In the genomic region with DNA sequence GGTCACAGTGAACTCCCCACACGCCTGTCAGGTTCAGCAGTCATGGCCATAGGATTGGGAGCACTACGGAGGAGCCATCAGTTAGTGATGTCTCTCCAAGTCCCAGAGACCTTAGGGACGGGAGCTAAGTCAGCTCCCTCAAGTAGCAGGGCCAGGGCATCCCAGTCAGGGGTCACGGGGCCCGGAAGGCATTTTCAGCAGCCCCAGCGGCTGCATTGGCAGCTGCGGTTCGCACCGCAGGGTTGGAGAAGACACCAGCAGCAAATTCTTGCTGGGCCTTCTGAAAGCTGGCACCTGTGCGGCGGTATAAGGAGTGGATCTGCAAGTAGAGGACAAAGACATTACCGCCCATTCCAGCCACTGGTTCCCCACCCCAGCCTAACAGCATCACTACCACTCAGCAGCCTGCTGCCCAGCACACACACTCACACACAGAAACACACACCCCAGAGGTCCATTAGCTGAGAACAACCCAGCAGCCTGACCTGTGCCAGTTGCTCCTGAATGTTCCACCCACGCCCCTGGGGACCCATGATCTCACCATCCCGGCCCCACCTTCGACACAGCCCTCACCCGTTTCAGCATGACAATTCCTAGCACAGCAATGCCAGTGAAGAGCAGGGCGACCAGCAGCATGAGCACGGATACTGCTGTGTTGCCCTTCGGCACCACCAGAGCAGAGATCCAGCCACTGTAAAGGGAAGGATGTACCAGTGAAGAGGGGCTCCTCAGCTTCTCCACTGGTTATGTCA, we compare ENCODE assay signal across 9 cellular contexts. TPM values are rescaled to one million over a fixed set of nuclear protein-coding genes. Genes with fewer than 3 reads are reported as not detected.
A peak's percentile ranks its signal among the peaks of the same experiment; 100 is the strongest.
DNase-seq lines count a peak whose midpoint lies in the region; ATAC-seq and TF ChIP-seq lines count a peak whose summit lies in the region.
"Had no signal": no experiment of that assay in that cellular context is flagged by ENCODE, and none has a peak within 500 bp of the region (broad histone marks: within the 10 kb centered on the region; RNA-seq: fewer than 3 reads in every experiment).

No MANE protein-coding gene starts in this region.

- H3K27ac ChIP-seq in breast epithelium (peak overlapping the region; percentile 96), tibial nerve (peak overlapping the region; percentile 93 to 99 (median 96))

- no peak for TF ChIP-seq CTCF in breast epithelium (IDR thresholded peaks at IDR 0.05)
- TF ChIP-seq CTCF in tibial nerve (IDR thresholded peaks at IDR 0.05), result no peak

- H3K27ac Mint-ChIP-seq in activated T-cell treated with anti-CD3 and anti-CD28 coated beads, Interleukin-2, amount 50 U/mL, for 24 hours, result peak overlapping the region; percentile 73
- no peak overlapping the region for H3K27ac Mint-ChIP-seq in memory B cell

- H3K9me3 ChIP-seq in breast epithelium (no peaks in the 10 kb centered on the region), tibial nerve (no peaks in the 10 kb centered on the region)

- intact Hi-C loops in breast epithelium (cut with DNase I; ENCODE audit: low total_unique reads), result no loop called here

- H3K4me1 Mint-ChIP-seq in activated T-cell treated with anti-CD3 and anti-CD28 coated beads, Interleukin-2, amount 50 U/mL, for 24 hours (ENCODE audit: low read depth), result peaks cover 51% of the 10 kb centered on the region
- H3K4me1 Mint-ChIP-seq in memory B cell, result peaks cover 39% of the 10 kb centered on the region

- no peak for DNase-seq in activated T-cell treated with anti-CD3 and anti-CD28 coated beads, Interleukin-2, amount 50 U/mL, for 24 hours
- DNase-seq in activated T-cell treated with anti-CD3 and anti-CD28 coated beads, Interleukin-2, amount 50 U/mL, for 48 hours, result no peak
- no peak for DNase-seq in breast epithelium (ENCODE audit: low spot score in 2 of 2)
- DNase-seq in memory B cell (ENCODE audit: low spot score in 2 of 2), result no peak
- DNase-seq in tibial nerve (ENCODE audit: low spot score in 2 of 2), result no peak
- no peak for DNase-seq in NCI-H1105 (lab: John Stamatoyannopoulos, UW)

- no peaks in the 10 kb centered on the region for H3K27me3 Mint-ChIP-seq in activated T-cell treated with anti-CD3 and anti-CD28 coated beads, Interleukin-2, amount 50 U/mL, for 24 hours
- H3K27me3 Mint-ChIP-seq in memory B cell, result no peaks in the 10 kb centered on the region

- H3K4me3 ChIP-seq in breast epithelium, result peak overlapping the region; percentile 78 to 97 (median 95)
- H3K4me3 ChIP-seq in tibial nerve, result peak overlapping the region in 3 of 4 donors; percentile 69 to 95 (median 84)

- 69 to 73% methylated on average over 9 to 19 of the region's 19 CpGs for WGBS in tibial nerve, 2 donors

- H3K27me3 ChIP-seq in breast epithelium, result no peaks in the 10 kb centered on the region
- no peaks in the 10 kb centered on the region for H3K27me3 ChIP-seq in tibial nerve

- TF ChIP-seq EP300 in tibial nerve (IDR thresholded peaks at IDR 0.05), result no peak

- H3K4me1 ChIP-seq in breast epithelium (peaks cover 8 to 15% of the 10 kb centered on the region in 2 donors), tibial nerve (peaks cover 0 to 54% (median 30%) of the 10 kb centered on the region in 4 donors)

- peaks cover 62% of the 10 kb centered on the region for H3K36me3 Mint-ChIP-seq in activated T-cell treated with anti-CD3 and anti-CD28 coated beads, Interleukin-2, amount 50 U/mL, for 24 hours (ENCODE audit: low read depth)
- peaks cover 16% of the 10 kb centered on the region for H3K36me3 Mint-ChIP-seq in memory B cell

- ATAC-seq in memory B cell (ENCODE audit: low read depth), result no peak
- ATAC-seq in HG02981 (IDR thresholded peaks at IDR 0.05; ENCODE audit: unreplicated experiment), result no peak
- no peak for ATAC-seq in GM18498 (IDR thresholded peaks at IDR 0.05; ENCODE audit: unreplicated experiment)

- H3K4me3 Mint-ChIP-seq in activated T-cell treated with anti-CD3 and anti-CD28 coated beads, Interleukin-2, amount 50 U/mL, for 24 hours, result peak overlapping the region; percentile 80
- peak overlapping the region; percentile 90 for H3K4me3 Mint-ChIP-seq in memory B cell

- peaks cover 4% of the 10 kb centered on the region for H3K36me3 ChIP-seq in breast epithelium
- H3K36me3 ChIP-seq in tibial nerve, result peaks cover 0 to 39% (median 9%) of the 10 kb centered on the region in 3 donors

- TF ChIP-seq POLR2A in breast epithelium (IDR thresholded peaks at IDR 0.05) (no peak), tibial nerve (IDR thresholded peaks at IDR 0.05) (no peak)

- H3K9me3 Mint-ChIP-seq in activated T-cell treated with anti-CD3 and anti-CD28 coated beads, Interleukin-2, amount 50 U/mL, for 24 hours, result no peaks in the 10 kb centered on the region
- no peaks in the 10 kb centered on the region for H3K9me3 Mint-ChIP-seq in memory B cell

RNA-seq across cellular contexts. Expression of a gene that starts 1.0 kb away (rescaled TPM):
- 10 to 100 TPM in 2 of 3 donors, 1 to 10 TPM in 1; 8.2 to 12.1 (median 10.2) TPM for total RNA-seq in breast epithelium
- 10 to 100 TPM; 22.7 to 42.0 (median 26.6) TPM for total RNA-seq in tibial nerve

RNA-seq across cellular contexts. Expression of a gene that starts 5.9 kb away (rescaled TPM):
- total RNA-seq in breast epithelium (10 to 100 TPM; 64.9 to 72.0 (median 68.3) TPM), tibial nerve (10 to 100 TPM; 54.5 to 91.1 (median 65.2) TPM)

RNA-seq across cellular contexts. Expression of a gene that starts 17.0 kb away (rescaled TPM):
- total RNA-seq in breast epithelium (10 to 100 TPM; 29.1 to 53.4 (median 48.7) TPM), tibial nerve (10 to 100 TPM; 41.0 to 70.6 (median 52.3) TPM)

RNA-seq across cellular contexts. Expression of a gene that starts 21.0 kb away (rescaled TPM):
- 1 to 10 TPM; 1.3 to 2.3 (median 2.3) TPM for total RNA-seq in breast epithelium
- total RNA-seq in tibial nerve, result 1 to 10 TPM; 1.7 to 2.7 (median 2.4) TPM

RNA-seq across cellular contexts. Expression of a gene that starts 45.0 kb away (rescaled TPM):
- total RNA-seq in breast epithelium, result under 1 TPM in 1 of 3 donors, not detected in 2; 0.33 TPM
- under 1 TPM in 3 of 4 donors, not detected in 1; 0.20 to 0.66 (median 0.21) TPM for total RNA-seq in tibial nerve
- total RNA-seq: H4 had no signal
